In genomic region chrX:55450259-55450658, GRCh38 we compare ENCODE assay signal across 11 cellular contexts. TPM values are rescaled to one million over a fixed set of nuclear protein-coding genes. Genes with fewer than 3 reads are reported as not detected.
A peak's percentile ranks its signal among the peaks of the same experiment; 100 is the strongest.
DNase-seq lines count a peak whose midpoint lies in the region; TF ChIP-seq lines count a peak whose summit lies in the region.
"Had no signal": no experiment of that assay in that cellular context is flagged by ENCODE, and none has a peak within 500 bp of the region (broad histone marks: within the 10 kb centered on the region; RNA-seq: fewer than 3 reads in every experiment).

No MANE protein-coding gene starts in this region.

- peaks cover 33% of the 10 kb centered on the region for H3K27me3 Mint-ChIP-seq in neural crest cell (ENCODE audit: low read depth)

- peak overlapping the region; percentile 71 for H3K4me3 Mint-ChIP-seq in neural crest cell

- TF ChIP-seq CTCF in LNCAP (IDR thresholded peaks at IDR 0.05) (peak; percentile 22; the same call in 1 of the 2 replicates), neural crest cell (conservative IDR thresholded peaks at IDR 0.05) (peak; percentile 26), colonic mucosa (IDR thresholded peaks at IDR 0.05) (no peak)

- peak; percentile 4 for DNase-seq in DMS114 treated with DMSO at 0.1 percent for 48 hours (lab: John Stamatoyannopoulos, UW; ENCODE audit: unreplicated experiment)
- DNase-seq in dermis blood vessel endothelial cell, result peak; percentile 25
- no peak for DNase-seq in neural crest cell (ENCODE audit: low read depth, low spot score)
- no peak for DNase-seq in activated T-cell treated with anti-CD3 and anti-CD28 coated beads, Interleukin-2, amount 50 U/mL, for 1 hour
- no peak for DNase-seq in colonic mucosa
- DNase-seq in activated gamma-delta T cell treated with Interleukin-2 at 50 U/mL for 16 hours, result no peak
- no peak for DNase-seq in NCI-H1694 treated with DMSO at 0.1 percent for 48 hours (lab: John Stamatoyannopoulos, UW)
- DNase-seq: central memory CD4-positive, alpha-beta T cell; SIG-M5 had no signal

- H3K4me3 ChIP-seq in colonic mucosa, result no peak overlapping the region
- H3K4me3 ChIP-seq: ovary had no signal

- H3K9ac ChIP-seq in colonic mucosa (ENCODE audit: low read depth in 2 of 2, low read length in 2 of 2), result no peak overlapping the region

- intact Hi-C loops in colonic mucosa (cut with DNase I), result no loop called here

- peaks cover 17% of the 10 kb centered on the region for H3K4me1 Mint-ChIP-seq in neural crest cell

- H3K27ac ChIP-seq in colonic mucosa, result no peak overlapping the region
- H3K27ac ChIP-seq: ovary had no signal

- no peaks in the 10 kb centered on the region for H3K36me3 Mint-ChIP-seq in neural crest cell (ENCODE audit: low read depth)

- H3K9me3 Mint-ChIP-seq in neural crest cell, result peaks cover 2% of the 10 kb centered on the region

- no peaks in the 10 kb centered on the region for H3K36me3 ChIP-seq in colonic mucosa
- H3K36me3 ChIP-seq: ovary had no signal

- H3K27me3 ChIP-seq in colonic mucosa, result no peaks in the 10 kb centered on the region
- H3K27me3 ChIP-seq: ovary had no signal

- H3K27ac Mint-ChIP-seq in neural crest cell (ENCODE audit: unreplicated experiment), result no peak overlapping the region

- no peaks in the 10 kb centered on the region for H3K4me1 ChIP-seq in colonic mucosa

- H3K9me3 ChIP-seq in colonic mucosa, result no peaks in the 10 kb centered on the region
- H3K9me3 ChIP-seq: ovary had no signal

RNA-seq across cellular contexts. Expression of gene MAGEH1, which starts 1.7 kb away (rescaled TPM):
- total RNA-seq in dermis blood vessel endothelial cell, result 15.9 and 32.5 TPM in 2 replicates
- total RNA-seq in neural crest cell, result 24.8 and 27.5 TPM in 2 replicates
- 1 to 10 TPM; 5.3 to 6.5 TPM for total RNA-seq in colonic mucosa

RNA-seq across cellular contexts. Expression of gene USP51, which starts 39.4 kb away (rescaled TPM):
- 1.2 and 1.9 TPM in 2 replicates for total RNA-seq in dermis blood vessel endothelial cell
- 9.4 and 9.9 TPM in 2 replicates for total RNA-seq in neural crest cell
- total RNA-seq in colonic mucosa, result under 1 TPM; 0.49 to 0.53 TPM

Comparison
In these comparisons a context has a peak if more than half of its experiments do, and no peak if none do; other contexts are left out.
1. DNase-seq: peak in DMS114 treated with DMSO at 0.1 percent for 48 hours (single experiment) and dermis blood vessel endothelial cell (single experiment); none in neural crest cell (single experiment), activated T-cell treated with anti-CD3 and anti-CD28 coated beads, Interleukin-2, amount 50 U/mL, for 1 hour (single experiment), colonic mucosa (single experiment), activated gamma-delta T cell treated with Interleukin-2 at 50 U/mL for 16 hours (single experiment) and NCI-H1694 treated with DMSO at 0.1 percent for 48 hours (single experiment).